25 cellular contexts compared by ENCODE assay signal in the genomic region with DNA sequence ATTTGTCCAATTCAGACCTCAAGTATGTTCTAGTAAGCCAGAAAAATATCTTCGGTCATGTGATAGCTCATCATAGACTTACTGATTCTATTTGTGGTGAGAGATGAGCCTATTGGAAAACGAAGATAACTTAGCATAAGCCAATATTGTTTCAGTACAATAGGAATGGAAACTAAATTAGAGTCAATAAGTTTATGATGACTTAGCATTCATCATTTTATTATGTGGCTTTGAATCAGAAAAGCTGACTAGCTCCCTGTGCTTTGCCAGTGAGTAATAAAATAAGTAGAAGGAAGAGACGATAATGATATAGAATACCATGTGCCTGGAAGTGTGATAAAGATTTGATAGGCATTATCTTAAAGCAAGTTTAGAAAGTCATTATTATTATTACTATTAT.
DNase-seq lines count a peak whose midpoint lies in the region; ATAC-seq, FAIRE-seq and TF ChIP-seq lines count a peak whose summit lies in the region.
"Had no signal": no experiment of that assay in that cellular context is flagged by ENCODE, and none has a peak within 500 bp of the region (broad histone marks: within the 10 kb centered on the region; RNA-seq: fewer than 3 reads in every experiment).

No MANE protein-coding gene starts in this region.

- H3K27ac Mint-ChIP-seq in neural progenitor cell = no peak overlapping the region
- H3K27ac Mint-ChIP-seq: CD14-positive monocyte; CD4-positive, CD25-positive, alpha-beta regulatory T cell; CD8-positive, alpha-beta memory T cell had no signal

- no peak overlapping the region for H4K91ac ChIP-seq in IMR-90 (ENCODE audit: insufficient read depth, low read depth, low read length)

- H2AK9ac ChIP-seq in IMR-90 (replicated peaks; ENCODE audit: low read depth, low read length, poor library complexity) = no peak overlapping the region

- POLR2A ChIA-PET in A549 (lab: Yijun Ruan, JAX) (no interaction called here), IMR-90 (lab: Charles Lee; ENCODE audit: unreplicated experiment) (no interaction called here), K562 (lab: Yijun Ruan, JAX) (no interaction called here)

- H3K27me3 ChIP-seq in IMR-90 (ENCODE audit: control insufficient read depth, insufficient read depth, low read length) (no peaks in the 10 kb centered on the region), K562 (ENCODE audit: control insufficient read depth in 2 of 2, insufficient read depth in 2 of 2, low read length in 2 of 2) (no peaks in the 10 kb centered on the region), prostate gland (replicated peaks; ENCODE audit: insufficient read depth) (no peaks in the 10 kb centered on the region), neural progenitor cell (no peaks in the 10 kb centered on the region)
- H3K27me3 ChIP-seq: BLaER1 had no signal

- WGBS in A549 (ENCODE audit: missing lambda C conversion rate) = 14% methylated on average over 3 of the region's 3 CpGs
- no CpG with 5 or more reads among the region's 3 CpGs for WGBS in IMR-90 (ENCODE audit: extremely low coverage in 2 of 2, insufficient read length in 1 of 2), 2 experiments
- WGBS in K562 (ENCODE audit: insufficient coverage, low coverage, missing lambda C conversion rate) = 4% methylated on average over 3 of the region's 3 CpGs
- WGBS in prostate gland = 84% methylated on average over 3 of the region's 3 CpGs

- H3K9ac ChIP-seq in IMR-90 (ENCODE audit: low read depth, low read length) = no peak overlapping the region
- no peak overlapping the region for H3K9ac ChIP-seq in K562 (ENCODE audit: insufficient read depth in 1 of 2, low read depth in 2 of 2, low read length in 2 of 2)
- no peak overlapping the region for H3K9ac ChIP-seq in neural progenitor cell
- H3K9ac ChIP-seq: BLaER1 had no signal

- intact Hi-C loops in IMR-90 (cut with micrococcal nuclease) = no loop called here
- intact Hi-C loops in K562 (cut with micrococcal nuclease) = no loop called here
- intact Hi-C loops in prostate gland (cut with DNase I) = no loop called here

- H3K36me3 ChIP-seq in IMR-90 (ENCODE audit: control insufficient read depth, insufficient read depth, low read length) (no peaks in the 10 kb centered on the region), K562 (ENCODE audit: control insufficient read depth, insufficient read depth, low read length) (no peaks in the 10 kb centered on the region), prostate gland (no peaks in the 10 kb centered on the region), neural progenitor cell (no peaks in the 10 kb centered on the region)
- H3K36me3 ChIP-seq: BE2C, BLaER1 had no signal

- no peaks in the 10 kb centered on the region for H3K9me1 ChIP-seq in IMR-90 (ENCODE audit: insufficient read depth, low read length)
- no peaks in the 10 kb centered on the region for H3K9me1 ChIP-seq in K562 (ENCODE audit: control insufficient read depth, insufficient read depth, low read length)

- no peak overlapping the region for H3K18ac ChIP-seq in IMR-90 (ENCODE audit: low read depth, low read length)

- ATAC-seq in A549 (no peak), IMR-90 (ENCODE audit: low read depth) (no peak), K562 (no peak)

- no peak overlapping the region for H3K4ac ChIP-seq in IMR-90 (ENCODE audit: low read depth, low read length)

- no peak for TF ChIP-seq POLR2A in A549 (IDR thresholded peaks at IDR 0.05; ENCODE audit: low read length)
- TF ChIP-seq POLR2A in IMR-90 (IDR thresholded peaks at IDR 0.05; ENCODE audit: low read depth, low read length) = no peak
- TF ChIP-seq POLR2A in K562 (conservative IDR thresholded peaks at IDR 0.05) = no peak
- TF ChIP-seq POLR2A in prostate gland (IDR thresholded peaks at IDR 0.05) = no peak

- H3K9me3 ChIP-seq in A549 (no peaks in the 10 kb centered on the region), IMR-90 (ENCODE audit: control insufficient read depth, insufficient read depth, low read length) (peaks cover 3% of the 10 kb centered on the region; the same call in 1 of the 2 replicates), K562 (replicated peaks; ENCODE audit: control insufficient read depth, insufficient read depth, low read depth, low read length) (no peaks in the 10 kb centered on the region), prostate gland (no peaks in the 10 kb centered on the region), neural progenitor cell (ENCODE audit: low read depth) (no peaks in the 10 kb centered on the region)
- H3K9me3 ChIP-seq: BE2C, BLaER1 had no signal

- no peak overlapping the region for H3K4me2 ChIP-seq in A549
- no peak overlapping the region for H3K4me2 ChIP-seq in IMR-90 (ENCODE audit: low read depth, low read length)
- H3K4me2 ChIP-seq in K562 (ENCODE audit: insufficient read depth, low read length) = no peak overlapping the region
- H3K4me2 ChIP-seq in neural progenitor cell = no peak overlapping the region
- H3K4me2 ChIP-seq: BLaER1 had no signal

- H3K14ac ChIP-seq in IMR-90 (replicated peaks; ENCODE audit: low read depth, low read length) = no peak overlapping the region

- no peaks in the 10 kb centered on the region for H3K79me1 ChIP-seq in IMR-90 (ENCODE audit: low read depth in 1 of 2, low read length in 2 of 2)

- no peak overlapping the region for H2BK5ac ChIP-seq in IMR-90 (ENCODE audit: low read depth, low read length, poor library complexity, severe bottlenecking)

- H3K56ac ChIP-seq in IMR-90 (ENCODE audit: extremely low read depth, insufficient read depth, low read length) = no peak overlapping the region

- BruUV-seq in IMR-90 (replicated peaks; lab: Mats Ljungman, UMichigan) (no TSS peak), K562 (replicated peaks; lab: Mats Ljungman, UMichigan) (no TSS peak)

- no peaks in the 10 kb centered on the region for H3K27me3 Mint-ChIP-seq in neural progenitor cell (ENCODE audit: insufficient read depth, low read depth)

- H3K4me1 Mint-ChIP-seq in neural progenitor cell = no peaks in the 10 kb centered on the region
- H3K4me1 Mint-ChIP-seq: CD14-positive monocyte; CD4-positive, CD25-positive, alpha-beta regulatory T cell had no signal

- no peak overlapping the region for H2BK120ac ChIP-seq in IMR-90 (ENCODE audit: low read depth, low read length)

- FAIRE-seq in A549 (lab: Jason Lieb, UNC) (no peak), K562 (lab: Jason Lieb, UNC) (no peak)
- FAIRE-seq: A204.1, GM12891, GM19239 had no signal

- TF ChIP-seq RAD21 in A549 (conservative IDR thresholded peaks at IDR 0.05 in 1 of 2, IDR thresholded peaks at IDR 0.05 in 1 of 2) = no peak
- TF ChIP-seq RAD21 in IMR-90 (IDR thresholded peaks at IDR 0.05; ENCODE audit: low read length) = no peak
- no peak for TF ChIP-seq RAD21 in K562 (CRISPR knock-in tag; conservative IDR thresholded peaks at IDR 0.05 in 1 of 2, IDR thresholded peaks at IDR 0.05 in 1 of 2)

- peaks cover 2% of the 10 kb centered on the region for H3K9me3 Mint-ChIP-seq in neural progenitor cell

- no peak overlapping the region for H4K8ac ChIP-seq in IMR-90 (ENCODE audit: low read depth in 2 of 2, low read length in 2 of 2)

- H3K27ac ChIP-seq in A549 (no peak overlapping the region), IMR-90 (ENCODE audit: insufficient read depth, low read length) (no peak overlapping the region), K562 (ENCODE audit: extremely low read depth, low read depth, low read length) (no peak overlapping the region), prostate gland (no peak overlapping the region), neural progenitor cell (no peak overlapping the region)
- H3K27ac ChIP-seq: BLaER1 had no signal

- TF ChIP-seq EP300 in A549 (IDR thresholded peaks at IDR 0.05) (no peak), K562 (IDR thresholded peaks at IDR 0.05; ENCODE audit: low read length) (no peak)

- no peak overlapping the region for H3K4me3 Mint-ChIP-seq in neural progenitor cell
- H3K4me3 Mint-ChIP-seq: CD14-positive monocyte; CD4-positive, alpha-beta memory T cell; CD4-positive, CD25-positive, alpha-beta regulatory T cell; CD8-positive, alpha-beta memory T cell had no signal

- no peak overlapping the region for H4K5ac ChIP-seq in IMR-90 (ENCODE audit: low read depth, low read length)

- no peak overlapping the region for H2AK5ac ChIP-seq in IMR-90 (ENCODE audit: low read depth, low read length)

- no peak overlapping the region for H3K23ac ChIP-seq in IMR-90 (ENCODE audit: low read depth, low read length)

- no peaks in the 10 kb centered on the region for H3K36me3 Mint-ChIP-seq in neural progenitor cell
- H3K36me3 Mint-ChIP-seq: CD14-positive monocyte; CD4-positive, alpha-beta memory T cell; CD4-positive, CD25-positive, alpha-beta regulatory T cell; CD8-positive, alpha-beta memory T cell had no signal

- H2AFZ ChIP-seq in IMR-90 (replicated peaks; ENCODE audit: low read length, poor library complexity) = no peak overlapping the region
- no peak overlapping the region for H2AFZ ChIP-seq in K562 (ENCODE audit: low read depth, low read length)
- no peak overlapping the region for H2AFZ ChIP-seq in neural progenitor cell (replicated peaks)

- no peak overlapping the region for H2BK20ac ChIP-seq in IMR-90 (ENCODE audit: low read depth, low read length)

- no peaks in the 10 kb centered on the region for H3K4me1 ChIP-seq in A549
- H3K4me1 ChIP-seq in IMR-90 (ENCODE audit: control insufficient read depth, insufficient read depth, low read length) = no peaks in the 10 kb centered on the region
- H3K4me1 ChIP-seq in K562 (replicated peaks in 1 of 2; ENCODE audit: control insufficient read depth in 2 of 2, insufficient read depth in 2 of 2, low read length in 2 of 2) = no peaks in the 10 kb centered on the region
- no peaks in the 10 kb centered on the region for H3K4me1 ChIP-seq in prostate gland (replicated peaks)
- no peaks in the 10 kb centered on the region for H3K4me1 ChIP-seq in neural progenitor cell
- H3K4me1 ChIP-seq: BE2C, BLaER1 had no signal

- no peak overlapping the region for H2BK15ac ChIP-seq in IMR-90 (ENCODE audit: low read depth, low read length)

- H4K20me1 ChIP-seq in IMR-90 (ENCODE audit: insufficient read depth, low read length) = no peaks in the 10 kb centered on the region
- no peaks in the 10 kb centered on the region for H4K20me1 ChIP-seq in K562 (replicated peaks; ENCODE audit: control insufficient read depth, insufficient read depth, low read length)
- H4K20me1 ChIP-seq in neural progenitor cell (ENCODE audit: low read depth) = no peaks in the 10 kb centered on the region
- H4K20me1 ChIP-seq: BLaER1 had no signal

- no peak overlapping the region for H3K4me3 ChIP-seq in A549
- no peak overlapping the region for H3K4me3 ChIP-seq in IMR-90 (ENCODE audit: insufficient read depth, low read depth, low read length)
- no peak overlapping the region for H3K4me3 ChIP-seq in K562
- no peak overlapping the region for H3K4me3 ChIP-seq in prostate gland
- no peak overlapping the region for H3K4me3 ChIP-seq in neural progenitor cell
- H3K4me3 ChIP-seq: BLaER1 had no signal

- in situ Hi-C loops in IMR-90 (cut with MboI; ENCODE audit: low sequenced_read_pairs) = no loop called here
- in situ Hi-C loops in K562 (cut with MboI) = no loop called here

- DNase-seq in A549 (ENCODE audit: low read depth in 1 of 2, low spot score in 1 of 2) (no peak), IMR-90 (no peak), K562 (ENCODE audit: extremely low read depth in 1 of 4, low spot score in 3 of 4) (no peak), prostate gland (ENCODE audit: low spot score) (no peak), NCI-H1436 treated with DMSO at 0.1 percent for 48 hours (lab: John Stamatoyannopoulos, UW) (no peak), neural progenitor cell (ENCODE audit: low spot score) (no peak)
- DNase-seq: 8988T; BE2C; C1 segment of cervical spinal cord; CD4-positive, alpha-beta memory T cell; CD4-positive, CD25-positive, alpha-beta regulatory T cell; CD8-positive, alpha-beta memory T cell; COR-L47; DMS 273 treated with DMSO at 0.1 percent for 48 hours; DMS153; DMS53; DMS79; DND-41; EL; GDM1 had no signal

- TF ChIP-seq CTCF in A549 (IDR thresholded peaks at IDR 0.05) (no peak), IMR-90 (conservative IDR thresholded peaks at IDR 0.05; ENCODE audit: low read depth, low read length) (no peak), K562 (IDR thresholded peaks at IDR 0.05 in 2 of 3, conservative IDR thresholded peaks at IDR 0.05 in 1 of 3; ENCODE audit: insufficient read depth in 2 of 3, low read depth in 1 of 3, low read length in 3 of 3) (no peak), prostate gland (IDR thresholded peaks at IDR 0.05) (no peak), neural progenitor cell (IDR thresholded peaks at IDR 0.05) (no peak)

- dilution Hi-C loops in IMR-90 (cut with HindIII; ENCODE audit: low sequenced_read_pairs, unreplicated experiment) = no loop called here

- H3F3A ChIP-seq in neural progenitor cell (ENCODE audit: low read depth) = no peaks in the 10 kb centered on the region

- CTCF ChIA-PET in A549 (lab: Yijun Ruan, JAX) (no interaction called here), IMR-90 (lab: Yijun Ruan, JAX) (no interaction called here), K562 (lab: Yijun Ruan, JAX; ENCODE audit: low intra/inter-chr PET ratio) (no interaction called here)

- H3K79me2 ChIP-seq in K562 (ENCODE audit: control insufficient read depth, insufficient read depth, low read length) = no peaks in the 10 kb centered on the region
- H3K79me2 ChIP-seq in neural progenitor cell (ENCODE audit: low read depth) = no peaks in the 10 kb centered on the region

Comparison
In these comparisons a context has a peak if more than half of its experiments do, and no peak if none do; other contexts are left out.
1. Of the 35 proteins assayed by ChIP-seq in both K562 and A549: peak only in K562: none; only in A549: MAFK; in both: none; in neither: 34.